ENCODE assay signal across 9 cellular contexts in the genomic region with DNA sequence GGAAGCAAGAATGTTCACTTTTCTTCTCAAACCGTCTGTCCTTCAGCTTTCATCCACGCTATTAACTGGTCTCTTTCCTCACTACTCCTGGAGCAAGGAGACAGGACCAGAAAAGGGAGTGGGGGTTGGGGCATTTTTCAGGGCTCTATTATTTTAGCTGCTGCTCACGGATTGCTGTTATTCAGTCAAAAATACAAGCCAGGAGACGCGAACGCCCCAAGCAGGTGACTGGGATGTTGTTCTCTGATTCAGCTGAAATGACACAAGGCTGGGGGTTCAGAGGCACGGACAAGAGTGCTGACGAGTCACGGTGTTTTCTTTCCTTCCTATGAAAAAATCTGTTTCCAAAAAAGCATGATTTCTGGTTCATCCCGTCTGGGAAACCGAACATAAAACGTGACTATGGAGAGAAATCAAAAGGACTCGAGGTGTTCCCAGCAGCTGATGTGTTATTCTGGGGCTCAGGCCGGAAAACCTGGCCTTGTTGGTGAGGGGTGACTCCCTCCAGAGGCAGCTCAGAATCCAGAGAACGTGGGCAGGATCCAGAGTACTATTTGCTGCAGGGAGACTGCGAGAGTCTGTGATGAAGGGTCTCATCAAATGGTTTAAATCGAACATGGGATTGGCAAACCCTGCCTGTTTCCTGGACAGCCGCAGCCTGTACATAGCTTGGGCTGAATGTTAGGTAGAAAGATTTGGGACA. TPM values are rescaled to one million over a fixed set of nuclear protein-coding genes. Genes with fewer than 3 reads are reported as not detected.
DNase-seq lines count a peak whose midpoint lies in the region; ATAC-seq and TF ChIP-seq lines count a peak whose summit lies in the region.
"Had no signal": no experiment of that assay in that cellular context is flagged by ENCODE, and none has a peak within 500 bp of the region (broad histone marks: within the 10 kb centered on the region; RNA-seq: fewer than 3 reads in every experiment).

No MANE protein-coding gene starts in this region.

- H4K20me1 ChIP-seq in BLaER1 (no peaks in the 10 kb centered on the region), neural progenitor cell (ENCODE audit: low read depth) (no peaks in the 10 kb centered on the region)

- TF ChIP-seq CTCF in gastroesophageal sphincter (IDR thresholded peaks at IDR 0.05) (no peak), neural progenitor cell (IDR thresholded peaks at IDR 0.05) (no peak)

- H3K36me3 ChIP-seq in BLaER1, result no peaks in the 10 kb centered on the region
- no peaks in the 10 kb centered on the region for H3K36me3 ChIP-seq in NT2/D1 (ENCODE audit: insufficient read depth, insufficient read length, low read length)
- H3K36me3 ChIP-seq in gastroesophageal sphincter, result no peaks in the 10 kb centered on the region
- no peaks in the 10 kb centered on the region for H3K36me3 ChIP-seq in neural progenitor cell
- H3K36me3 ChIP-seq in effector memory CD4-positive, alpha-beta T cell (ENCODE audit: control insufficient read depth, insufficient read depth, low read length), result no peaks in the 10 kb centered on the region

- no peaks in the 10 kb centered on the region for H3K9me3 Mint-ChIP-seq in neural progenitor cell

- no peaks in the 10 kb centered on the region for H3K79me2 ChIP-seq in neural progenitor cell (ENCODE audit: low read depth)

- H3K9me3 ChIP-seq in BLaER1 (no peaks in the 10 kb centered on the region), NT2/D1 (ENCODE audit: insufficient read depth, low read length) (no peaks in the 10 kb centered on the region), gastroesophageal sphincter (no peaks in the 10 kb centered on the region), neural progenitor cell (ENCODE audit: low read depth) (no peaks in the 10 kb centered on the region)
- H3K9me3 ChIP-seq in effector memory CD4-positive, alpha-beta T cell (ENCODE audit: control insufficient read depth, low read length), result no peaks in the 10 kb centered on the region

- TF ChIP-seq EP300 in gastroesophageal sphincter (IDR thresholded peaks at IDR 0.05), result no peak

- H3F3A ChIP-seq in neural progenitor cell (ENCODE audit: low read depth), result no peaks in the 10 kb centered on the region

- H3K4me1 ChIP-seq in BLaER1 (peaks cover 15% of the 10 kb centered on the region), NT2/D1 (ENCODE audit: insufficient read depth, insufficient read length) (peaks cover 2% of the 10 kb centered on the region), gastroesophageal sphincter (peaks cover 5 to 52% (median 9%) of the 10 kb centered on the region in 3 donors), neural progenitor cell (peaks cover 10% of the 10 kb centered on the region)
- peaks cover 5% of the 10 kb centered on the region for H3K4me1 ChIP-seq in effector memory CD4-positive, alpha-beta T cell (ENCODE audit: control insufficient read depth, insufficient read depth, low read length, poor library complexity, severe bottlenecking)

- no peak overlapping the region for H2AFZ ChIP-seq in neural progenitor cell (replicated peaks)

- H3K4me2 ChIP-seq in BLaER1, result peak overlapping the region; percentile 85
- H3K4me2 ChIP-seq in neural progenitor cell, result peak overlapping the region; percentile 87

- no peak overlapping the region for H3K4me3 ChIP-seq in BLaER1
- H3K4me3 ChIP-seq in NT2/D1 (ENCODE audit: insufficient read length, low read depth), result peak overlapping the region; percentile 40
- peak overlapping the region; percentile 61 to 70 for H3K4me3 ChIP-seq in gastroesophageal sphincter
- H3K4me3 ChIP-seq in neural progenitor cell, result peak overlapping the region; percentile 52
- no peak overlapping the region for H3K4me3 ChIP-seq in effector memory CD4-positive, alpha-beta T cell (ENCODE audit: insufficient read depth, low read depth, low read length, poor library complexity, severe bottlenecking)

- no peak for TF ChIP-seq POLR2A in gastroesophageal sphincter (IDR thresholded peaks at IDR 0.05)

- WGBS in gastroesophageal sphincter (ENCODE audit: low coverage in 1 of 2), 2 donors, result 15 to 47% methylated on average over 2 to 14 of the region's 18 CpGs

- peaks cover 9% of the 10 kb centered on the region for H3K27me3 Mint-ChIP-seq in neural progenitor cell (ENCODE audit: insufficient read depth, low read depth)

- no peaks in the 10 kb centered on the region for H3K36me3 Mint-ChIP-seq in neural progenitor cell

- peaks cover 9% of the 10 kb centered on the region for H3K27me3 ChIP-seq in BLaER1
- peaks cover 30% of the 10 kb centered on the region for H3K27me3 ChIP-seq in NT2/D1 (ENCODE audit: insufficient read depth, insufficient read length)
- no peaks in the 10 kb centered on the region for H3K27me3 ChIP-seq in gastroesophageal sphincter
- peaks cover 45% of the 10 kb centered on the region for H3K27me3 ChIP-seq in neural progenitor cell
- no peaks in the 10 kb centered on the region for H3K27me3 ChIP-seq in effector memory CD4-positive, alpha-beta T cell (replicated peaks; ENCODE audit: control insufficient read depth, insufficient read depth, low read length, poor library complexity, severe bottlenecking)

- H3K27ac Mint-ChIP-seq in neural progenitor cell, result no peak overlapping the region

- H3K27ac ChIP-seq in BLaER1 (no peak overlapping the region), gastroesophageal sphincter (peak overlapping the region; percentile 90 to 94 (median 92)), neural progenitor cell (no peak overlapping the region)
- no peak overlapping the region for H3K27ac ChIP-seq in effector memory CD4-positive, alpha-beta T cell (ENCODE audit: insufficient read depth, low read length, poor library complexity, severe bottlenecking)

- H3K9ac ChIP-seq in BLaER1 (no peak overlapping the region), NT2/D1 (ENCODE audit: insufficient read length, low read depth) (peak overlapping the region; percentile 70), neural progenitor cell (no peak overlapping the region)

- peaks cover 21% of the 10 kb centered on the region for H3K4me1 Mint-ChIP-seq in neural progenitor cell

- H3K4me3 Mint-ChIP-seq in neural progenitor cell, result peak overlapping the region; percentile 82

- DNase-seq in NT2/D1 (ENCODE audit: low read depth, low spot score), result no peak
- no peak for DNase-seq in neural progenitor cell (ENCODE audit: low spot score)
- DNase-seq in effector memory CD4-positive, alpha-beta T cell, result no peak
- DNase-seq in dedifferentiated amniotic fluid mesenchymal stem cell (ENCODE audit: extremely low spot score), result no peak
- no peak for DNase-seq in NCI-H1417 treated with DMSO at 0.1 percent for 48 hours (lab: John Stamatoyannopoulos, UW)
- no peak for DNase-seq in GM03348 (ENCODE audit: low spot score)
- DNase-seq: NCI-H2227 treated with DMSO at 0.1 percent for 48 hours had no signal

- ATAC-seq in gastroesophageal sphincter, result no peak

RNA-seq across cellular contexts. Expression of gene INHBA, which starts 3.5 kb away (rescaled TPM):
- total RNA-seq in gastroesophageal sphincter (10 to 100 TPM; 16.7 to 49.2 (median 44.5) TPM), neural progenitor cell (ENCODE audit: low replicate concordance) (0.09 TPM in 1 of 2 replicates, not detected in the other)

Comparison
In these comparisons a context has a peak if more than half of its experiments do, and no peak if none do; other contexts are left out.
1. H3K27ac ChIP-seq: peak in gastroesophageal sphincter (4 of 4); none in BLaER1 (single experiment), neural progenitor cell (single experiment) and effector memory CD4-positive, alpha-beta T cell (single experiment).
2. H3K4me3 ChIP-seq: peak in NT2/D1 (single experiment), gastroesophageal sphincter (2 of 2) and neural progenitor cell (single experiment); none in BLaER1 (single experiment) and effector memory CD4-positive, alpha-beta T cell (single experiment).
3. RNA of gene INHBA, which starts 3.5 kb away (total RNA-seq): 16.7 to 49.2 TPM in gastroesophageal sphincter; 0.09 TPM in neural progenitor cell; every median in the first group is over 10 times any median in the second.